Comparison of ENCODE assay signal across 1 cellular context in the genomic region with DNA sequence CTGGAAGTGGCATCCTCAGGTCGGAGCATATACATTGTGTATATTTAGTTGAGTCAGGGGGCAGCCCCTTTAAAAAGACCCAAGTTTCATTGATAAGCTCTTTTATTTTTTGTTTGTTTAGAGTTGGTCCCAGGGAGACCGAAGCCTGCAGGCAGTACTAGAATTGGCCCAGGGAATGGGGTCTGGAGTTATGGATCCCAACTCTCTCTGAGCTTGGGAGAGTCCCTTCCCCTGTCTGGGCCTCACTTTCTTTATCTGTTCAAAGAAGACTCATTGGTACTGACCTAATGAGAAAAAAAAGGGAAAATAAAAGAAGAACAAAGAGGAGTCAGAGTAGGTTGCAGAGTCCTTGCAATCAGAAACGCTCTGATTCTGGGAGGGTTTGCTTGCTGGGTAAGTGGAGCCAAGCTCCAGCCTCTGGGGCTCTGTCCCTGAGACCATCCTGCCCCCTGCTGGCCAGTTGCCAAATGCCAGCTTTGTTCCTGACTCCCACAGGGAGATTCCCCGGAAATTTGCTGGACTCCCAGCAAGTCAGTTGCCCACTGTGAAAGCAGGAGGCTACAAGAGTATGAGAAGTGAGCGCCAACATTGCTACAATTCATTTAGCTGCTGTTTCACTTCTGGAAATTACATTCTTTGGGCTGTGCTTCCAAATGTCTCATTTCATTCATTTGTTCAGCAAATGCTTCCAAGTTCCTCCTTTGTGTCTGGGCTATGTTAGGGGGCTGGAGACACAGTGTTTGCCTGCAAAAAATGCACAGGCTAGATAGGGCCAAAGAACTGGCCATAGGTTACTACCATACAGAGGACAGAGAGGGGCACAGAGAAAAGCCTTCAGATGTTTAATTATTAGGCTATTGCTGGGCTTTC.
TF ChIP-seq lines count a peak whose summit lies in the region.

No MANE protein-coding gene starts in this region.

TF ChIP-seq in HepG2, 621 proteins besides CTCF, POLR2A, EP300 and RAD21 (continued from another document and continues in another):
- TF ChIP-seq, protein P1, sequence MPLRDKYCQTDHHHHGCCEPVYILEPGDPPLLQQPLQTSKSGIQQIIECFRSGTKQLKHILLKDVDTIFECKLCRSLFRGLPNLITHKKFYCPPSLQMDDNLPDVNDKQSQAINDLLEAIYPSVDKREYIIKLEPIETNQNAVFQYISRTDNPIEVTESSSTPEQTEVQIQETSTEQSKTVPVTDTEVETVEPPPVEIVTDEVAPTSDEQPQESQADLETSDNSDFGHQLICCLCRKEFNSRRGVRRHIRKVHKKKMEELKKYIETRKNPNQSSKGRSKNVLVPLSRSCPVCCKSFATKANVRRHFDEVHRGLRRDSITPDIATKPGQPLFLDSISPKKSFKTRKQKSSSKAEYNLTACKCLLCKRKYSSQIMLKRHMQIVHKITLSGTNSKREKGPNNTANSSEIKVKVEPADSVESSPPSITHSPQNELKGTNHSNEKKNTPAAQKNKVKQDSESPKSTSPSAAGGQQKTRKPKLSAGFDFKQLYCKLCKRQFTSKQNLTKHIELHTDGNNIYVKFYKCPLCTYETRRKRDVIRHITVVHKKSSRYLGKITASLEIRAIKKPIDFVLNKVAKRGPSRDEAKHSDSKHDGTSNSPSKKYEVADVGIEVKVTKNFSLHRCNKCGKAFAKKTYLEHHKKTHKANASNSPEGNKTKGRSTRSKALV (CRISPR knock-in tag; IDR thresholded peaks at IDR 0.05): 0 out of 2 replicates have a peak, but pooled peaks have one; percentile 25
- no peak for TF ChIP-seq ZNF326 (CRISPR knock-in tag; IDR thresholded peaks at IDR 0.05; ENCODE audit: borderline replicate concordance)
- TF ChIP-seq ZIK1 (CRISPR knock-in tag; IDR thresholded peaks at IDR 0.05; ENCODE audit: borderline replicate concordance, low read depth): no peak
- no peak for TF ChIP-seq MED1 (CRISPR knock-in tag; IDR thresholded peaks at IDR 0.05)
- TF ChIP-seq ZNF644 (CRISPR knock-in tag; IDR thresholded peaks at IDR 0.05; ENCODE audit: low read depth): no peak
- TF ChIP-seq ZNF205 (CRISPR knock-in tag; IDR thresholded peaks at IDR 0.05): no peak
- TF ChIP-seq MIER2 (CRISPR knock-in tag; IDR thresholded peaks at IDR 0.05): 0 out of 2 replicates have a peak, but pooled peaks have one; percentile 23
- TF ChIP-seq SMAD9 (CRISPR knock-in tag; IDR thresholded peaks at IDR 0.05): no peak
- TF ChIP-seq ZNF501 (CRISPR knock-in tag; IDR thresholded peaks at IDR 0.05): no peak
- TF ChIP-seq, protein P2, sequence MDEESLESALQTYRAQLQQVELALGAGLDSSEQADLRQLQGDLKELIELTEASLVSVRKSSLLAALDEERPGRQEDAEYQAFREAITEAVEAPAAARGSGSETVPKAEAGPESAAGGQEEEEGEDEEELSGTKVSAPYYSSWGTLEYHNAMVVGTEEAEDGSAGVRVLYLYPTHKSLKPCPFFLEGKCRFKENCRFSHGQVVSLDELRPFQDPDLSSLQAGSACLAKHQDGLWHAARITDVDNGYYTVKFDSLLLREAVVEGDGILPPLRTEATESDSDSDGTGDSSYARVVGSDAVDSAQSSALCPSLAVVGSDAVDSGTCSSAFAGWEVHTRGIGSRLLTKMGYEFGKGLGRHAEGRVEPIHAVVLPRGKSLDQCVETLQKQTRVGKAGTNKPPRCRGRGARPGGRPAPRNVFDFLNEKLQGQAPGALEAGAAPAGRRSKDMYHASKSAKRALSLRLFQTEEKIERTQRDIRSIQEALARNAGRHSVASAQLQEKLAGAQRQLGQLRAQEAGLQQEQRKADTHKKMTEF (CRISPR knock-in tag; IDR thresholded peaks at IDR 0.05): no peak
- peak; percentile 38; the same call in 1 of the 2 replicates for TF ChIP-seq KDM2A (CRISPR knock-in tag; IDR thresholded peaks at IDR 0.05; ENCODE audit: borderline replicate concordance, low read depth)
- no peak for TF ChIP-seq ZNF598 (CRISPR knock-in tag; IDR thresholded peaks at IDR 0.05; ENCODE audit: borderline replicate concordance)
- TF ChIP-seq SPEN (CRISPR knock-in tag; IDR thresholded peaks at IDR 0.05; ENCODE audit: low read depth): no peak
- TF ChIP-seq ZEB1 (IDR thresholded peaks at IDR 0.05; ENCODE audit: insufficient replicate concordance, low read depth): no peak
- no peak for TF ChIP-seq ELF1 (CRISPR knock-in tag; IDR thresholded peaks at IDR 0.05)
- TF ChIP-seq, protein P3, sequence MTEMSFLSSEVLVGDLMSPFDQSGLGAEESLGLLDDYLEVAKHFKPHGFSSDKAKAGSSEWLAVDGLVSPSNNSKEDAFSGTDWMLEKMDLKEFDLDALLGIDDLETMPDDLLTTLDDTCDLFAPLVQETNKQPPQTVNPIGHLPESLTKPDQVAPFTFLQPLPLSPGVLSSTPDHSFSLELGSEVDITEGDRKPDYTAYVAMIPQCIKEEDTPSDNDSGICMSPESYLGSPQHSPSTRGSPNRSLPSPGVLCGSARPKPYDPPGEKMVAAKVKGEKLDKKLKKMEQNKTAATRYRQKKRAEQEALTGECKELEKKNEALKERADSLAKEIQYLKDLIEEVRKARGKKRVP (CRISPR knock-in tag; IDR thresholded peaks at IDR 0.05): no peak
- TF ChIP-seq, protein P4, sequence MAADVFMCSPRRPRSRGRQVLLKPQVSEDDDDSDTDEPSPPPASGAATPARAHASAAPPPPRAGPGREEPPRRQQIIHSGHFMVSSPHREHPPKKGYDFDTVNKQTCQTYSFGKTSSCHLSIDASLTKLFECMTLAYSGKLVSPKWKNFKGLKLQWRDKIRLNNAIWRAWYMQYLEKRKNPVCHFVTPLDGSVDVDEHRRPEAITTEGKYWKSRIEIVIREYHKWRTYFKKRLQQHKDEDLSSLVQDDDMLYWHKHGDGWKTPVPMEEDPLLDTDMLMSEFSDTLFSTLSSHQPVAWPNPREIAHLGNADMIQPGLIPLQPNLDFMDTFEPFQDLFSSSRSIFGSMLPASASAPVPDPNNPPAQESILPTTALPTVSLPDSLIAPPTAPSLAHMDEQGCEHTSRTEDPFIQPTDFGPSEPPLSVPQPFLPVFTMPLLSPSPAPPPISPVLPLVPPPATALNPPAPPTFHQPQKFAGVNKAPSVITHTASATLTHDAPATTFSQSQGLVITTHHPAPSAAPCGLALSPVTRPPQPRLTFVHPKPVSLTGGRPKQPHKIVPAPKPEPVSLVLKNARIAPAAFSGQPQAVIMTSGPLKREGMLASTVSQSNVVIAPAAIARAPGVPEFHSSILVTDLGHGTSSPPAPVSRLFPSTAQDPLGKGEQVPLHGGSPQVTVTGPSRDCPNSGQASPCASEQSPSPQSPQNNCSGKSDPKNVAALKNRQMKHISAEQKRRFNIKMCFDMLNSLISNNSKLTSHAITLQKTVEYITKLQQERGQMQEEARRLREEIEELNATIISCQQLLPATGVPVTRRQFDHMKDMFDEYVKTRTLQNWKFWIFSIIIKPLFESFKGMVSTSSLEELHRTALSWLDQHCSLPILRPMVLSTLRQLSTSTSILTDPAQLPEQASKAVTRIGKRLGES (CRISPR knock-in tag; IDR thresholded peaks at IDR 0.05; ENCODE audit: borderline replicate concordance): no peak
- no peak for TF ChIP-seq ZBTB7A (CRISPR knock-in tag; IDR thresholded peaks at IDR 0.05)
- TF ChIP-seq EZH2 (conservative IDR thresholded peaks at IDR 0.05; ENCODE audit: low read depth, low read length): no peak
- TF ChIP-seq MZF1 (CRISPR knock-in tag; IDR thresholded peaks at IDR 0.05; ENCODE audit: borderline replicate concordance): no peak
- TF ChIP-seq FOSL1 (CRISPR knock-in tag; IDR thresholded peaks at IDR 0.05; ENCODE audit: borderline replicate concordance): no peak
- 0 out of 2 replicates have a peak, but pooled peaks have one; percentile 24 for TF ChIP-seq ZFY (CRISPR knock-in tag; IDR thresholded peaks at IDR 0.05)
- no peak for TF ChIP-seq ZNF790 (CRISPR knock-in tag; IDR thresholded peaks at IDR 0.05; ENCODE audit: borderline replicate concordance)
- no peak for TF ChIP-seq TOPORS (CRISPR knock-in tag; IDR thresholded peaks at IDR 0.05)
- TF ChIP-seq, protein P5, sequence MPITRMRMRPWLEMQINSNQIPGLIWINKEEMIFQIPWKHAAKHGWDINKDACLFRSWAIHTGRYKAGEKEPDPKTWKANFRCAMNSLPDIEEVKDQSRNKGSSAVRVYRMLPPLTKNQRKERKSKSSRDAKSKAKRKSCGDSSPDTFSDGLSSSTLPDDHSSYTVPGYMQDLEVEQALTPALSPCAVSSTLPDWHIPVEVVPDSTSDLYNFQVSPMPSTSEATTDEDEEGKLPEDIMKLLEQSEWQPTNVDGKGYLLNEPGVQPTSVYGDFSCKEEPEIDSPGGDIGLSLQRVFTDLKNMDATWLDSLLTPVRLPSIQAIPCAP (CRISPR knock-in tag; IDR thresholded peaks at IDR 0.05; ENCODE audit: low read depth): no peak
- no peak for TF ChIP-seq SP4 (CRISPR knock-in tag; IDR thresholded peaks at IDR 0.05)
- no peak for TF ChIP-seq SATB2 (CRISPR knock-in tag; IDR thresholded peaks at IDR 0.05)
- TF ChIP-seq ZNF607 (CRISPR knock-in tag; IDR thresholded peaks at IDR 0.05; ENCODE audit: borderline replicate concordance): no peak
- TF ChIP-seq, protein P6, sequence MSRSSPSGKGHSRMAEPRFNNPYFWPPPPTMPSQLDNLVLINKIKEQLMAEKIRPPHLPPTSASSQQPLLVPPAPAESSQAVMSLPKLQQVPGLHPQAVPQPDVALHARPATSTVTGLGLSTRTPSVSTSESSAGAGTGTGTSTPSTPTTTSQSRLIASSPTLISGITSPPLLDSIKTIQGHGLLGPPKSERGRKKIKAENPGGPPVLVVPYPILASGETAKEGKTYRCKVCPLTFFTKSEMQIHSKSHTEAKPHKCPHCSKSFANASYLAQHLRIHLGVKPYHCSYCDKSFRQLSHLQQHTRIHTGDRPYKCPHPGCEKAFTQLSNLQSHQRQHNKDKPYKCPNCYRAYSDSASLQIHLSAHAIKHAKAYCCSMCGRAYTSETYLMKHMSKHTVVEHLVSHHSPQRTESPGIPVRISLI (CRISPR knock-in tag; IDR thresholded peaks at IDR 0.05; ENCODE audit: borderline replicate concordance): no peak
- TF ChIP-seq, protein P7, sequence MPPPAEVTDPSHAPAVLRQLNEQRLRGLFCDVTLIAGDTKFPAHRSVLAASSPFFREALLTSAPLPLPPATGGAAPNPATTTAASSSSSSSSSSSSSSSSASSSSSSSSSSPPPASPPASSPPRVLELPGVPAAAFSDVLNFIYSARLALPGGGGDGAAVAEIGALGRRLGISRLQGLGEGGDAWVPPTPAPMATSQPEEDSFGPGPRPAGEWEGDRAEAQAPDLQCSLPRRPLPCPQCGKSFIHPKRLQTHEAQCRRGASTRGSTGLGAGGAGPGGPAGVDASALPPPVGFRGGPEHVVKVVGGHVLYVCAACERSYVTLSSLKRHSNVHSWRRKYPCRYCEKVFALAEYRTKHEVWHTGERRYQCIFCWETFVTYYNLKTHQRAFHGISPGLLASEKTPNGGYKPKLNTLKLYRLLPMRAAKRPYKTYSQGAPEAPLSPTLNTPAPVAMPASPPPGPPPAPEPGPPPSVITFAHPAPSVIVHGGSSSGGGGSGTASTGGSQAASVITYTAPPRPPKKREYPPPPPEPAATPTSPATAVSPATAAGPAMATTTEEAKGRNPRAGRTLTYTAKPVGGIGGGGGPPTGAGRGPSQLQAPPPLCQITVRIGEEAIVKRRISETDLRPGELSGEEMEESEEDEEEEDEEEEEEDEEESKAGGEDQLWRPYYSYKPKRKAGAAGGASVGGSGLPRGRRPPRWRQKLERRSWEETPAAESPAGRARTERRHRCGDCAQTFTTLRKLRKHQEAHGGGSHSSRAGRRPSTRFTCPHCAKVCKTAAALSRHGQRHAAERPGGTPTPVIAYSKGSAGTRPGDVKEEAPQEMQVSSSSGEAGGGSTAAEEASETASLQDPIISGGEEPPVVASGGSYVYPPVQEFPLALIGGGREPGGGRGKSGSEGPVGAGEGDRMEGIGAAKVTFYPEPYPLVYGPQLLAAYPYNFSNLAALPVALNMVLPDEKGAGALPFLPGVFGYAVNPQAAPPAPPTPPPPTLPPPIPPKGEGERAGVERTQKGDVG (CRISPR knock-in tag; IDR thresholded peaks at IDR 0.05; ENCODE audit: borderline replicate concordance): no peak
- no peak for TF ChIP-seq ZSCAN31 (CRISPR knock-in tag; IDR thresholded peaks at IDR 0.05; ENCODE audit: low read depth)
- no peak for TF ChIP-seq ZNF468 (CRISPR knock-in tag; IDR thresholded peaks at IDR 0.05)
- TF ChIP-seq ZBTB8A (CRISPR knock-in tag; IDR thresholded peaks at IDR 0.05; ENCODE audit: borderline replicate concordance, low read depth): no peak
- no peak for TF ChIP-seq PRPF4 (IDR thresholded peaks at IDR 0.05; ENCODE audit: low read depth, low read length, poor library complexity, severe bottlenecking)
- TF ChIP-seq ZNF530 (CRISPR knock-in tag; IDR thresholded peaks at IDR 0.05; ENCODE audit: low read depth): no peak
- TF ChIP-seq AHR (CRISPR knock-in tag; IDR thresholded peaks at IDR 0.05): 0 out of 2 replicates have a peak, but pooled peaks have one; percentile 43
- TF ChIP-seq JARID2 (CRISPR knock-in tag; IDR thresholded peaks at IDR 0.05; ENCODE audit: insufficient replicate concordance): no peak
- TF ChIP-seq, protein P8, sequence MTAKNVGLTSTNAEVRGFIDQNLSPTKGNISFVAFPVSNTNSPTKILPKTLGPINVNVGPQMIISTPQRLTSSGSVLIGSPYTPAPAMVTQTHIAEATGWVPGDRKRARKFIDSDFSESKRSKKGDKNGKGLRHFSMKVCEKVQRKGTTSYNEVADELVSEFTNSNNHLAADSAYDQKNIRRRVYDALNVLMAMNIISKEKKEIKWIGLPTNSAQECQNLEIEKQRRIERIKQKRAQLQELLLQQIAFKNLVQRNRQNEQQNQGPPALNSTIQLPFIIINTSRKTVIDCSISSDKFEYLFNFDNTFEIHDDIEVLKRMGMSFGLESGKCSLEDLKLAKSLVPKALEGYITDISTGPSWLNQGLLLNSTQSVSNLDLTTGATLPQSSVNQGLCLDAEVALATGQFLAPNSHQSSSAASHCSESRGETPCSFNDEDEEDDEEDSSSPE (CRISPR knock-in tag; IDR thresholded peaks at IDR 0.05): no peak
- TF ChIP-seq, protein P9, sequence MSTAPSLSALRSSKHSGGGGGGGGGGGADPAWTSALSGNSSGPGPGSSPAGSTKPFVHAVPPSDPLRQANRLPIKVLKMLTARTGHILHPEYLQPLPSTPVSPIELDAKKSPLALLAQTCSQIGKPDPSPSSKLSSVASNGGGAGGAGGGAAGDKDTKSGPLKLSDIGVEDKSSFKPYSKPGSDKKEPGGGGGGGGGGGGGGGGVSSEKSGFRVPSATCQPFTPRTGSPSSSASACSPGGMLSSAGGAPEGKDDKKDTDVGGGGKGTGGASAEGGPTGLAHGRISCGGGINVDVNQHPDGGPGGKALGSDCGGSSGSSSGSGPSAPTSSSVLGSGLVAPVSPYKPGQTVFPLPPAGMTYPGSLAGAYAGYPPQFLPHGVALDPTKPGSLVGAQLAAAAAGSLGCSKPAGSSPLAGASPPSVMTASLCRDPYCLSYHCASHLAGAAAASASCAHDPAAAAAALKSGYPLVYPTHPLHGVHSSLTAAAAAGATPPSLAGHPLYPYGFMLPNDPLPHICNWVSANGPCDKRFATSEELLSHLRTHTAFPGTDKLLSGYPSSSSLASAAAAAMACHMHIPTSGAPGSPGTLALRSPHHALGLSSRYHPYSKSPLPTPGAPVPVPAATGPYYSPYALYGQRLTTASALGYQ (CRISPR knock-in tag; IDR thresholded peaks at IDR 0.05): no peak
- TF ChIP-seq, protein P10, sequence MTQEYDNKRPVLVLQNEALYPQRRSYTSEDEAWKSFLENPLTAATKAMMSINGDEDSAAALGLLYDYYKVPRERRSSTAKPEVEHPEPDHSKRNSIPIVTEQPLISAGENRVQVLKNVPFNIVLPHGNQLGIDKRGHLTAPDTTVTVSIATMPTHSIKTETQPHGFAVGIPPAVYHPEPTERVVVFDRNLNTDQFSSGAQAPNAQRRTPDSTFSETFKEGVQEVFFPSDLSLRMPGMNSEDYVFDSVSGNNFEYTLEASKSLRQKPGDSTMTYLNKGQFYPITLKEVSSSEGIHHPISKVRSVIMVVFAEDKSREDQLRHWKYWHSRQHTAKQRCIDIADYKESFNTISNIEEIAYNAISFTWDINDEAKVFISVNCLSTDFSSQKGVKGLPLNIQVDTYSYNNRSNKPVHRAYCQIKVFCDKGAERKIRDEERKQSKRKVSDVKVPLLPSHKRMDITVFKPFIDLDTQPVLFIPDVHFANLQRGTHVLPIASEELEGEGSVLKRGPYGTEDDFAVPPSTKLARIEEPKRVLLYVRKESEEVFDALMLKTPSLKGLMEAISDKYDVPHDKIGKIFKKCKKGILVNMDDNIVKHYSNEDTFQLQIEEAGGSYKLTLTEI (CRISPR knock-in tag; conservative IDR thresholded peaks at IDR 0.05): no peak
